Comparison of ENCODE assay signal across 31 cellular contexts in the genomic region with DNA sequence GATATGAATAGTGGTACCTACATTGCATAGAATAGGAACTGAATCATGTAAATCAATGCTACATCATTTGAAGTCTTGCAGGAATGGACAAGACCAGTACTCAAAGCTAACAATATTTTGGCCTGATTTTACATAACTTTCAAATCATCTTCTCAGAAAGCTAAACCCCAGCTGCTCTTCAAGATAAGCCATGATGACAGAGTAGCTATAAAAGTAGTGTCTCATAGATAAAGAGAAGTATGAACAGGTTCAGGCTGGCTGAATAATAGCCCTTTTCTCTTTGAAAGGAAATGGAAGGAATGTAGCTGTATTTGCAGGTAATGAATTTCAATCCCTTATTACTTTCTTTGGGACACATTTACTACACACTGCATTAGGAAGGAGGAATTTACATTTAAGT. TPM values are rescaled to one million over a fixed set of nuclear protein-coding genes. Genes with fewer than 3 reads are reported as not detected.
"Had no signal": no experiment of that assay in that cellular context is flagged by ENCODE, and none has a peak within 500 bp of the region (broad histone marks: within the 10 kb centered on the region; RNA-seq: fewer than 3 reads in every experiment).

No MANE protein-coding gene starts in this region.

- H3K27ac Mint-ChIP-seq: activated CD4-positive, alpha-beta memory T cell treated with anti-CD3 and anti-CD28 coated beads for 36 hours; activated CD4-positive, alpha-beta T cell treated with anti-CD3 and anti-CD28 coated beads, Interleukin-2, amount 10 ng/mL, durations not matched to agents 7 days and 5 days; activated naive CD4-positive, alpha-beta T cell treated with anti-CD3 and anti-CD28 coated beads, Interleukin-2, amount 10 ng/mL, durations not matched to agents 7 days and 5 days; activated naive CD8-positive, alpha-beta T cell treated with anti-CD3 and anti-CD28 coated beads for 36 hours; activated T-cell treated with anti-CD3 and anti-CD28 coated beads, Interleukin-2, amount 50 U/mL, for 72 hours; activated T-helper 2 cell treated with anti-CD3 and anti-CD28 coated beads, Interferon-gamma antibody, Interleukin-2, Interleukin-4, amounts not matched to agents 10 μg/mL and 5 μg/mL and 100 μg/mL, durations not matched to agents 14 hours and 24 hours and 36 hours had no signal

- H3K9me3 ChIP-seq: adrenal gland, MG63, SJSA1 had no signal

- H3K9me3 Mint-ChIP-seq: activated naive CD8-positive, alpha-beta T cell treated with anti-CD3 and anti-CD28 coated beads for 36 hours; activated T-helper 2 cell treated with anti-CD3 and anti-CD28 coated beads, Interferon-gamma antibody, Interleukin-2, Interleukin-4, amounts not matched to agents 10 μg/mL and 5 μg/mL and 100 μg/mL, durations not matched to agents 14 hours and 24 hours and 36 hours had no signal

- ATAC-seq: activated T-cell treated with anti-CD3 and anti-CD28 coated beads, Interleukin-2, amount 50 U/mL, for 72 hours; Panc1 had no signal

- H3K27ac ChIP-seq: adrenal gland, RWPE1, SJSA1, VCaP had no signal

- H3K27me3 Mint-ChIP-seq: activated CD4-positive, alpha-beta memory T cell treated with anti-CD3 and anti-CD28 coated beads for 36 hours; activated CD4-positive, alpha-beta T cell treated with anti-CD3 and anti-CD28 coated beads, Interleukin-2, amount 10 ng/mL, durations not matched to agents 7 days and 5 days; activated naive CD4-positive, alpha-beta T cell treated with anti-CD3 and anti-CD28 coated beads, Interleukin-2, amount 10 ng/mL, durations not matched to agents 7 days and 5 days; activated naive CD8-positive, alpha-beta T cell treated with anti-CD3 and anti-CD28 coated beads for 36 hours had no signal

- H3K36me3 Mint-ChIP-seq: activated naive CD4-positive, alpha-beta T cell treated with anti-CD3 and anti-CD28 coated beads, Interleukin-2, amount 10 ng/mL, durations not matched to agents 7 days and 5 days had no signal

- H3K36me3 ChIP-seq: adrenal gland, MG63, SJSA1 had no signal

- H3K4me1 ChIP-seq: SJSA1 had no signal

- DNase-seq: activated CD4-positive, alpha-beta memory T cell treated with anti-CD3 and anti-CD28 coated beads for 36 hours; activated CD4-positive, alpha-beta T cell treated with anti-CD3 and anti-CD28 coated beads, Interleukin-2, amount 10 ng/mL, durations not matched to agents 7 days and 5 days; activated CD4-positive, CD25-positive, alpha-beta regulatory T cell; activated CD8-positive, alpha-beta memory T cell treated with anti-CD3 and anti-CD28 coated beads, Interleukin-2, amount 50 U/mL, for 4 hours; activated gamma-delta T cell treated with Interleukin-2 at 50 U/mL for 16 hours; activated naive CD4-positive, alpha-beta T cell treated with anti-CD3 and anti-CD28 coated beads, Interleukin-2, amount 10 ng/mL, durations not matched to agents 7 days and 5 days; activated naive CD8-positive, alpha-beta T cell treated with anti-CD3 and anti-CD28 coated beads for 36 hours; activated T-cell treated with anti-CD3 and anti-CD28 coated beads, Interleukin-2, amount 50 U/mL, for 72 hours; adrenal gland; anterior cingulate cortex; caudate nucleus; MG63; MV-4-11; NCI-H1092 treated with DMSO at 0.1 percent for 48 hours; NCI-H1417 treated with DMSO at 0.1 percent for 48 hours; NCI-H1694; NCI-H2029; NCI-H2107; NCI-H2171 treated with DMSO at 0.1 percent for 48 hours; NCI-H226; NCI-H526; NCI-H774; Right ventricle myocardium superior had no signal

- H3K4me1 Mint-ChIP-seq: activated naive CD4-positive, alpha-beta T cell treated with anti-CD3 and anti-CD28 coated beads, Interleukin-2, amount 10 ng/mL, durations not matched to agents 7 days and 5 days; activated naive CD8-positive, alpha-beta T cell treated with anti-CD3 and anti-CD28 coated beads for 36 hours had no signal

- H3K4me3 ChIP-seq: adrenal gland, MG63, SJSA1 had no signal

- H3K27me3 ChIP-seq: adrenal gland, MG63, SJSA1 had no signal

- H3K4me3 Mint-ChIP-seq: activated CD4-positive, alpha-beta memory T cell treated with anti-CD3 and anti-CD28 coated beads for 36 hours; activated CD4-positive, alpha-beta T cell treated with anti-CD3 and anti-CD28 coated beads, Interleukin-2, amount 10 ng/mL, durations not matched to agents 7 days and 5 days; activated naive CD4-positive, alpha-beta T cell treated with anti-CD3 and anti-CD28 coated beads, Interleukin-2, amount 10 ng/mL, durations not matched to agents 7 days and 5 days; activated naive CD8-positive, alpha-beta T cell treated with anti-CD3 and anti-CD28 coated beads for 36 hours; activated T-cell treated with anti-CD3 and anti-CD28 coated beads, Interleukin-2, amount 50 U/mL, for 72 hours had no signal

RNA-seq across cellular contexts. Expression of gene TSPYL6, which starts 28.2 kb away (rescaled TPM):
- total RNA-seq: activated CD4-positive, alpha-beta memory T cell treated with anti-CD3 and anti-CD28 coated beads for 36 hours; activated CD4-positive, alpha-beta T cell treated with anti-CD3 and anti-CD28 coated beads, Interleukin-2, amount 10 ng/mL, durations not matched to agents 7 days and 5 days; activated naive CD8-positive, alpha-beta T cell treated with anti-CD3 and anti-CD28 coated beads for 36 hours; activated T-cell treated with anti-CD3 and anti-CD28 coated beads, Interleukin-2, amount 50 U/mL, for 72 hours; activated T-helper 2 cell treated with anti-CD3 and anti-CD28 coated beads, Interferon-gamma antibody, Interleukin-2, Interleukin-4, amounts not matched to agents 10 μg/mL and 5 μg/mL and 100 μg/mL, durations not matched to agents 14 hours and 24 hours and 36 hours; adrenal gland; NCI-H460; OCI-LY7; Right ventricle myocardium superior; SJSA1; T-helper 1 cell treated with Interleukin-12 subunit alpha and Interleukin-12 subunit beta and Interleukin-4 antibody, amounts not matched to agents 30 ng/mL and 1 ng/mL, for 36 hours had no signal
- polyA plus RNA-seq: adrenal gland had no signal
